In genomic region chr5:58496488-58496887, GRCh38 we compare ENCODE assay signal across 1 cellular context.
TF ChIP-seq lines count a peak whose summit lies in the region.

No MANE protein-coding gene starts in this region.

TF ChIP-seq in GM12878, 131 proteins besides CTCF, POLR2A, EP300 and RAD21:
- TF ChIP-seq ZBTB4 (CRISPR knock-in tag; IDR thresholded peaks at IDR 0.05), result no peak
- 0 out of 2 replicates have a peak, but pooled peaks have one; percentile 14 for TF ChIP-seq SMC3 (IDR thresholded peaks at IDR 0.05; ENCODE audit: borderline replicate concordance, low read length)
